21 cellular contexts compared by ENCODE assay signal in the genomic region with DNA sequence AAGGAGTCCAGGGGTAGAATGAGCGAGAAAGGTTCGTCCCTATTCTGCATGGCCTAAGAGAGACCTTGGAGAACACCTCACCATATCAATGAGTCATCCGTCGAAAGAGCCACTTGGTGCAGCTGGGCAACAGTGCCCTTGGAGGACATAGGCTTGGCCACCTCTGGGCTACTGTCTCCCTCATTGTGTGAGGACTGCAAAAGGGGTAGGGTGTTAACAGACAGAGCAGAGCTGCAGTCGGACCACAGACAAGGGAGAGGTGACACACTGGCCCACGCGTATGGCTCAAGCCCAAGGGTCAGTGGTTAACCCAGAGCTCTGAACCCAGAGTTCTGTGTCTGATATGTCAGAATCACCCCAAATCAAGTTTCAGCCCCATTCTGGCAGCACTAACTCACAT.
"Had no signal": no experiment of that assay in that cellular context is flagged by ENCODE, and none has a peak within 500 bp of the region (broad histone marks: within the 10 kb centered on the region; RNA-seq: fewer than 3 reads in every experiment).

No MANE protein-coding gene starts in this region.

- DNase-seq: Kasumi-1, MM.1S, NCI-H1092 treated with DMSO at 0.1 percent for 48 hours, NCI-H1436, NCI-H187, NCI-H2029, NCI-H2081 treated with DMSO at 0.1 percent for 48 hours, NCI-H2171, NCI-H226, NCI-H446, NCI-H510A treated with DMSO at 0.1 percent for 48 hours, NCI-H526, PC-3, SHP77 treated with DMSO at 0.1 percent for 48 hours, SJCRH30, T-helper 1 cell had no signal

- ATAC-seq: K562, Panc1, PC-3, Right ventricle myocardium inferior, SK-N-SH treated with all-trans-retinoic acid at 6 μM for 48 hours had no signal

- H3K27me3 ChIP-seq: SJCRH30 had no signal

- H3K4me1 ChIP-seq: SJCRH30 had no signal

- H3K4me3 ChIP-seq: K562, SJCRH30 had no signal

- H3K36me3 ChIP-seq: SJCRH30 had no signal

- H3K27ac ChIP-seq: KMS-11, SJCRH30 had no signal
